8 cellular contexts compared by ENCODE assay signal in the genomic region with DNA sequence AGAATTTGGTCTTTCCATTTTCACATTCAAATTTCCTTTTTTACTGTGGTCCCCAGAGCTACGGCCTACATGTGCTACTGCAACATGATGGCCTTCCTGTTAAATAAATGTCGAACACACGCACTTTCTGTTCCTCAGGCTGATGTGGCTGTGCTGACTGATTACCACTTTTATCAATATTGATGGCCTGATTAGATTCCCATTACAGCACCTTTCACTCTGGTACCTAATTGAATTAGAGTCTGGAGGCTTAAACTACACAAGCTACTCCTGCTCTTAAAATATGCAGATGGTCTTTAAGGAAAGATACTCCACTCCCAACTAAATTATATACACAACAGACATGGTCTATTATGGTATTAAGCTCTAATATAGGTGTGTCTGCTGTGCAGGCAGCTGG.
"Had no signal": no experiment of that assay in that cellular context is flagged by ENCODE, and none has a peak within 500 bp of the region (broad histone marks: within the 10 kb centered on the region; RNA-seq: fewer than 3 reads in every experiment).

No MANE protein-coding gene starts in this region.

- DNase-seq: GM23248, GOT3, H7, HFFc6, IMR-90, KG1 had no signal

- H3K27ac Mint-ChIP-seq: HFFc6 had no signal

- H3K4me3 Mint-ChIP-seq: HFFc6 had no signal

- ATAC-seq: HCT116, K562 had no signal
